In genomic region chr17:5531019-5531418, GRCh38 we compare ENCODE assay signal across 27 cellular contexts.
"Had no signal": no experiment of that assay in that cellular context is flagged by ENCODE, and none has a peak within 500 bp of the region (broad histone marks: within the 10 kb centered on the region; RNA-seq: fewer than 3 reads in every experiment).

No MANE protein-coding gene starts in this region.

- H3K4me3 Mint-ChIP-seq: naive thymus-derived CD4-positive, alpha-beta T cell; nephron progenitor cell; stimulated activated naive CD8-positive, alpha-beta T cell treated with anti-CD3 and anti-CD28 coated beads, Interleukin-15, Interleukin-2, amounts not matched to agents 100 ng/mL and 50 ng/mL, for 24 hours; type B pancreatic cell had no signal

- ATAC-seq: heart right ventricle; mucosa of descending colon; naive thymus-derived CD4-positive, alpha-beta T cell; right lobe of liver had no signal

- H3K9me3 Mint-ChIP-seq: naive thymus-derived CD4-positive, alpha-beta T cell; neural progenitor cell; stimulated activated naive CD8-positive, alpha-beta T cell treated with anti-CD3 and anti-CD28 coated beads, Interleukin-15, Interleukin-2, amounts not matched to agents 100 ng/mL and 50 ng/mL, for 24 hours; type B pancreatic cell had no signal

- DNase-seq: heart right ventricle; islet precursor cell; left ventricle myocardium inferior; mesendoderm; midbrain; mucosa of descending colon; naive thymus-derived CD4-positive, alpha-beta T cell; nephron progenitor cell; ovary; right lobe of liver; stimulated activated CD4-positive, alpha-beta T cell treated with anti-CD3 and anti-CD28 coated beads, Interleukin-12 subunit alpha, Interleukin-12 subunit beta, amount 100 ng/mL, for 4 hours; stimulated activated CD4-positive, alpha-beta T cell treated with anti-CD3 and anti-CD28 coated beads, Interleukin-15, amount 100 ng/mL, for 24 hours; stimulated activated CD4-positive, alpha-beta T cell treated with anti-CD3 and anti-CD28 coated beads, Interleukin-2, amount 100 ng/mL, for 24 hours; stimulated activated CD4-positive, alpha-beta T cell treated with anti-CD3 and anti-CD28 coated beads, Interleukin-4, amount 100 ng/mL, for 1 hour; stimulated activated naive CD4-positive, alpha-beta T cell had no signal

- H3K27ac Mint-ChIP-seq: nephron progenitor cell; neural progenitor cell; progenitor cell of endocrine pancreas; stimulated activated naive CD8-positive, alpha-beta T cell treated with anti-CD3 and anti-CD28 coated beads, Interleukin-15, Interleukin-2, amounts not matched to agents 100 ng/mL and 50 ng/mL, for 24 hours; type B pancreatic cell had no signal

- H3K4me3 ChIP-seq: heart right ventricle, hepatocyte, left ventricle myocardium inferior, lung, mucosa of descending colon, neural progenitor cell, ovary, right atrium auricular region, right lobe of liver, skin epidermis, suprapubic skin, thoracic aorta, tibial nerve, vagina had no signal

- H3K4me1 ChIP-seq: neural progenitor cell, right lobe of liver, suprapubic skin had no signal

- H3K9me3 ChIP-seq: heart right ventricle, left ventricle myocardium inferior, mucosa of descending colon, ovary, right atrium auricular region, right lobe of liver, suprapubic skin, thoracic aorta, tibial nerve, vagina had no signal

- H3K36me3 ChIP-seq: neural progenitor cell, ovary, right lobe of liver had no signal

- H3K27ac ChIP-seq: heart right ventricle, hepatocyte, left ventricle myocardium inferior, neural progenitor cell, ovary, right atrium auricular region, right lobe of liver, skin epidermis, suprapubic skin, thoracic aorta, tibial nerve, vagina had no signal

- H3K36me3 Mint-ChIP-seq: neural progenitor cell, type B pancreatic cell had no signal

- H3K27me3 Mint-ChIP-seq: naive thymus-derived CD4-positive, alpha-beta T cell; stimulated activated naive CD8-positive, alpha-beta T cell treated with anti-CD3 and anti-CD28 coated beads, Interleukin-15, Interleukin-2, amounts not matched to agents 100 ng/mL and 50 ng/mL, for 24 hours; type B pancreatic cell had no signal

- H3K27me3 ChIP-seq: heart right ventricle, hepatocyte, neural progenitor cell, ovary, right atrium auricular region, right lobe of liver, suprapubic skin, tibial nerve, vagina had no signal
